ENCODE assay signal across 19 cellular contexts in genomic region chr19:49559443-49559842, GRCh38. TPM values are rescaled to one million over a fixed set of nuclear protein-coding genes. Genes with fewer than 3 reads are reported as not detected.
A peak's percentile ranks its signal among the peaks of the same experiment; 100 is the strongest.
DNase-seq lines count a peak whose midpoint lies in the region; ATAC-seq, FAIRE-seq and TF ChIP-seq lines count a peak whose summit lies in the region.
"Had no signal": no experiment of that assay in that cellular context is flagged by ENCODE, and none has a peak within 500 bp of the region (broad histone marks: within the 10 kb centered on the region; RNA-seq: fewer than 3 reads in every experiment).

No MANE protein-coding gene starts in this region.

- no peak overlapping the region for H2BK15ac ChIP-seq in H1 (ENCODE audit: low read length)

- H2AFZ ChIP-seq in H1 (ENCODE audit: low read length), result no peak overlapping the region

- H2BK120ac ChIP-seq in H1 (replicated peaks; ENCODE audit: low read depth, low read length), result no peak overlapping the region

- peaks cover 84% of the 10 kb centered on the region for H3K4me1 Mint-ChIP-seq in activated CD4-positive, alpha-beta T cell treated with anti-CD3 and anti-CD28 coated beads, Interleukin-2, amount 10 ng/mL, durations not matched to agents 7 days and 5 days
- peaks cover 77% of the 10 kb centered on the region for H3K4me1 Mint-ChIP-seq in activated CD4-positive, alpha-beta memory T cell treated with anti-CD3 and anti-CD28 coated beads for 36 hours (ENCODE audit: low read depth)
- peaks cover 36% of the 10 kb centered on the region for H3K4me1 Mint-ChIP-seq in stimulated activated memory B cell treated with anti-CD40 and anti-IgM and Interleukin-4, amounts not matched to agents 10 μg/mL and 1 μg/mL and 100 μg/mL, for 72 hours

- no peak overlapping the region for H3K56ac ChIP-seq in H1 (replicated peaks; ENCODE audit: insufficient read length, low read depth, low read length)

- no peak for TF ChIP-seq EP300 in H1 (IDR thresholded peaks at IDR 0.05; ENCODE audit: borderline replicate concordance in 1 of 2, low read depth in 2 of 2, low read length in 2 of 2)

- peak overlapping the region; percentile 84 for H3K4me3 Mint-ChIP-seq in activated CD4-positive, alpha-beta T cell treated with anti-CD3 and anti-CD28 coated beads, Interleukin-2, amount 10 ng/mL, durations not matched to agents 7 days and 5 days
- H3K4me3 Mint-ChIP-seq in activated CD4-positive, alpha-beta memory T cell treated with anti-CD3 and anti-CD28 coated beads for 36 hours, result peak overlapping the region; percentile 79
- no peak overlapping the region for H3K4me3 Mint-ChIP-seq in stimulated activated memory B cell treated with anti-CD40 and anti-IgM and Interleukin-4, amounts not matched to agents 10 μg/mL and 1 μg/mL and 100 μg/mL, for 72 hours
- H3K4me3 Mint-ChIP-seq: dendritic cell treated with granulocyte-macrophage colony-stimulating factor and Interleukin-4, amounts not matched to agents 40 ng/mL and 50 ng/mL, for 4 days had no signal

- intact Hi-C loops in activated CD4-positive, alpha-beta memory T cell treated with anti-CD3 and anti-CD28 coated beads for 36 hours (cut with micrococcal nuclease), result loop anchor here (5.0 kb wide), 1 partner anchor 208 kb away; the partner anchor contains the start of gene AP2A1

- no peak overlapping the region for H3K18ac ChIP-seq in H1 (ENCODE audit: extremely low read depth, low read length)

- TF ChIP-seq CTCF in H1 (IDR thresholded peaks at IDR 0.05; ENCODE audit: control extremely low read depth in 1 of 3, insufficient read depth in 1 of 3, low read depth in 1 of 3, low read length in 3 of 3), result no peak

- no peak overlapping the region for H3K23ac ChIP-seq in H1 (ENCODE audit: insufficient read length)

- CTCF ChIA-PET in activated CD4-positive, alpha-beta T cell treated with anti-CD3 and anti-CD28 coated beads, Interleukin-2, amount 10 ng/mL, durations not matched to agents 7 days and 5 days (lab: Charles Lee), result interaction anchor here (0.8 to 9.7 kb wide), 9 partner anchors 10 to 116 kb away, joined by 3 to 95 read pairs (median 5); partner anchors contain the start of gene FLT3LG
- CTCF ChIA-PET in activated CD4-positive, alpha-beta memory T cell treated with anti-CD3 and anti-CD28 coated beads for 36 hours (lab: Charles Lee), result interaction anchor here (0.9 to 10.8 kb wide), 4 partner anchors 11 to 119 kb away, joined by 3 to 108 read pairs (median 34); no protein-coding TSS in a partner anchor
- CTCF ChIA-PET in H1 (lab: Charles Lee; ENCODE audit: partially characterized antibody), result interaction anchor here (0.7 to 18.1 kb wide), 13 partner anchors 13 to 86 kb away, joined by 3 to 240 read pairs (median 7); partner anchors contain the start of gene FLT3LG

- no peak for FAIRE-seq in H1 (lab: Jason Lieb, UNC)

- no peak overlapping the region for H2BK5ac ChIP-seq in H1 (ENCODE audit: low read depth, low read length)

- POLR2A ChIA-PET in activated CD4-positive, alpha-beta T cell treated with anti-CD3 and anti-CD28 coated beads, Interleukin-2, amount 10 ng/mL, durations not matched to agents 7 days and 5 days (lab: Charles Lee), result interaction anchor here (1.6 kb wide), 1 partner anchor 10 kb away, joined by 11 read pairs; no protein-coding TSS in a partner anchor
- POLR2A ChIA-PET in activated CD4-positive, alpha-beta memory T cell treated with anti-CD3 and anti-CD28 coated beads for 36 hours (lab: Charles Lee), result interaction anchor here (1.3 to 1.4 kb wide), 3 partner anchors 20 to 310 kb away, joined by 3 to 5 read pairs (median 3); no protein-coding TSS in a partner anchor
- POLR2A ChIA-PET in H1 (lab: Charles Lee; ENCODE audit: partially characterized antibody), result interaction anchor here (1.2 to 5.5 kb wide), 5 partner anchors 9 to 117 kb away, joined by 3 to 44 read pairs (median 7); partner anchors contain the start of genes NOSIP and PRRG2

- H3K79me1 ChIP-seq in H1 (ENCODE audit: low read depth, low read length), result peaks cover 4% of the 10 kb centered on the region; the same call in 1 of the 2 replicates

- H3K27me3 ChIP-seq in H1 (replicated peaks in 1 of 4; ENCODE audit: control insufficient read depth in 3 of 4, extremely low read depth in 1 of 4, insufficient read depth in 3 of 4, low read length in 3 of 4), result no peaks in the 10 kb centered on the region; a peak in 2 of 7 replicates
- H3K27me3 ChIP-seq: uterus had no signal

- H3K4ac ChIP-seq in H1 (replicated peaks; ENCODE audit: insufficient read length, low read depth, low read length), result no peak overlapping the region

- no peak overlapping the region for H4K5ac ChIP-seq in H1 (ENCODE audit: insufficient read length, low read depth, low read length)

- no peak for DNase-seq in activated CD4-positive, alpha-beta T cell treated with anti-CD3 and anti-CD28 coated beads, Interleukin-2, amount 10 ng/mL, durations not matched to agents 7 days and 5 days
- no peak for DNase-seq in activated CD4-positive, alpha-beta T cell treated with anti-CD3 and anti-CD28 coated beads for 48 hours
- no peak for DNase-seq in activated CD4-positive, alpha-beta memory T cell treated with anti-CD3 and anti-CD28 coated beads for 36 hours
- DNase-seq in H1 (ENCODE audit: low read depth in 1 of 2, low spot score in 2 of 2) (no peak), UCSD-AML1 (lab: John Stamatoyannopoulos, UW; ENCODE audit: unreplicated experiment) (no peak)
- DNase-seq: Caco-2; left cardiac atrium; NCI-H2081 treated with DMSO at 0.1 percent for 48 hours; NCI-H774; retina; stimulated activated CD8-positive, alpha-beta memory T cell treated with anti-CD3 and anti-CD28 coated beads, Interleukin-4, amount 100 ng/mL, for 48 hours; uterus had no signal

- peaks cover 6% of the 10 kb centered on the region for H3K23me2 ChIP-seq in H1 (ENCODE audit: low read depth, low read length)

- peaks cover 0 to 34% (median 11%) of the 10 kb centered on the region in 4 experiments; a peak in 4 of 8 replicates for H3K36me3 ChIP-seq in H1 (ENCODE audit: control insufficient read depth in 2 of 4, insufficient read depth in 4 of 4, low read length in 3 of 4)
- H3K36me3 ChIP-seq: uterus had no signal

- ATAC-seq in stimulated activated memory B cell treated with anti-CD40 and anti-IgM and Interleukin-4, amounts not matched to agents 10 μg/mL and 1 μg/mL and 100 μg/mL, for 72 hours, result no peak
- ATAC-seq in GM21360 (IDR thresholded peaks at IDR 0.05; ENCODE audit: unreplicated experiment) (no peak), HG02642 (IDR thresholded peaks at IDR 0.05; ENCODE audit: poor library complexity, unreplicated experiment) (no peak)
- ATAC-seq: A549 had no signal

- no peak for TF ChIP-seq RAD21 in H1 (IDR thresholded peaks at IDR 0.05 in 1 of 2, conservative IDR thresholded peaks at IDR 0.05 in 1 of 2; ENCODE audit: low read depth in 2 of 2, low read length in 2 of 2)

- TF ChIP-seq POLR2A in H1 (IDR thresholded peaks at IDR 0.05; ENCODE audit: control extremely low read depth in 1 of 2, low read depth in 2 of 2, low read length in 2 of 2), result no peak

- H2BK12ac ChIP-seq in H1 (ENCODE audit: low read depth, low read length), result 0 out of 2 replicates have a peak overlapping the region, but pooled peaks have one; percentile 9

- peaks cover 0 to 13% of the 10 kb centered on the region in 2 experiments for H4K20me1 ChIP-seq in H1 (replicated peaks in 1 of 2; ENCODE audit: control insufficient read depth in 1 of 2, insufficient read depth in 2 of 2, low read length in 2 of 2)

- no peaks in the 10 kb centered on the region for H3K27me3 Mint-ChIP-seq in activated CD4-positive, alpha-beta T cell treated with anti-CD3 and anti-CD28 coated beads, Interleukin-2, amount 10 ng/mL, durations not matched to agents 7 days and 5 days
- H3K27me3 Mint-ChIP-seq in activated CD4-positive, alpha-beta memory T cell treated with anti-CD3 and anti-CD28 coated beads for 36 hours, result no peaks in the 10 kb centered on the region
- no peaks in the 10 kb centered on the region for H3K27me3 Mint-ChIP-seq in stimulated activated memory B cell treated with anti-CD40 and anti-IgM and Interleukin-4, amounts not matched to agents 10 μg/mL and 1 μg/mL and 100 μg/mL, for 72 hours
- H3K27me3 Mint-ChIP-seq: dendritic cell treated with granulocyte-macrophage colony-stimulating factor and Interleukin-4, amounts not matched to agents 40 ng/mL and 50 ng/mL, for 4 days had no signal

- H2BK20ac ChIP-seq in H1 (ENCODE audit: low read length), result no peak overlapping the region

- peaks cover 5 to 22% (median 14%) of the 10 kb centered on the region in 4 experiments for H3K4me1 ChIP-seq in H1 (replicated peaks in 1 of 4; ENCODE audit: control insufficient read depth in 3 of 4, insufficient read depth in 4 of 4, low read length in 3 of 4)
- H3K4me1 ChIP-seq: A549, uterus had no signal

- H3K27ac ChIP-seq in H1 (ENCODE audit: low read depth, low read length), result no peak overlapping the region
- H3K27ac ChIP-seq: A549, uterus had no signal

- peaks cover 70% of the 10 kb centered on the region for H3K36me3 Mint-ChIP-seq in activated CD4-positive, alpha-beta T cell treated with anti-CD3 and anti-CD28 coated beads, Interleukin-2, amount 10 ng/mL, durations not matched to agents 7 days and 5 days (ENCODE audit: low read depth)
- H3K36me3 Mint-ChIP-seq in activated CD4-positive, alpha-beta memory T cell treated with anti-CD3 and anti-CD28 coated beads for 36 hours, result peaks cover 41% of the 10 kb centered on the region
- peaks cover 47% of the 10 kb centered on the region for H3K36me3 Mint-ChIP-seq in stimulated activated memory B cell treated with anti-CD40 and anti-IgM and Interleukin-4, amounts not matched to agents 10 μg/mL and 1 μg/mL and 100 μg/mL, for 72 hours

- no peaks in the 10 kb centered on the region for H3K9me3 Mint-ChIP-seq in activated CD4-positive, alpha-beta T cell treated with anti-CD3 and anti-CD28 coated beads, Interleukin-2, amount 10 ng/mL, durations not matched to agents 7 days and 5 days
- no peaks in the 10 kb centered on the region for H3K9me3 Mint-ChIP-seq in activated CD4-positive, alpha-beta memory T cell treated with anti-CD3 and anti-CD28 coated beads for 36 hours
- H3K9me3 Mint-ChIP-seq in stimulated activated memory B cell treated with anti-CD40 and anti-IgM and Interleukin-4, amounts not matched to agents 10 μg/mL and 1 μg/mL and 100 μg/mL, for 72 hours, result no peaks in the 10 kb centered on the region
- H3K9me3 Mint-ChIP-seq: dendritic cell treated with granulocyte-macrophage colony-stimulating factor and Interleukin-4, amounts not matched to agents 40 ng/mL and 50 ng/mL, for 4 days had no signal

- no peak overlapping the region for H2AK5ac ChIP-seq in H1 (ENCODE audit: low read depth, low read length)

- H3K4me3 ChIP-seq in H1 (ENCODE audit: extremely low read depth in 1 of 4, insufficient read depth in 2 of 4, low read depth in 3 of 4, low read length in 4 of 4), result no peak overlapping the region
- H3K4me3 ChIP-seq: A549, uterus had no signal

- WGBS in H1 (ENCODE audit: extremely low coverage in 1 of 2, insufficient coverage in 1 of 2, insufficient read length in 1 of 2, insufficient replicate concordance in 2 of 2, low coverage in 1 of 2, low lambda C conversion rate in 2 of 2, missing lambda C conversion rate in 1 of 2), 2 experiments, result 91% methylated on average over 3 of the region's 3 CpGs; no CpG with 5 or more reads in 1 of the 2 experiments

- no peak overlapping the region for H3K9ac ChIP-seq in H1 (replicated peaks in 1 of 4; ENCODE audit: extremely low read depth in 1 of 4, low read depth in 3 of 4, low read length in 3 of 4)

- H3K14ac ChIP-seq in H1 (ENCODE audit: insufficient read length), result no peak overlapping the region

- no peak overlapping the region for H3K4me2 ChIP-seq in H1 (ENCODE audit: insufficient read depth in 1 of 2, low read depth in 2 of 2, low read length in 2 of 2)
- H3K4me2 ChIP-seq: A549 had no signal

- H4K91ac ChIP-seq in H1 (replicated peaks; ENCODE audit: insufficient read length, low read length), result no peak overlapping the region

- no peak overlapping the region for H4K8ac ChIP-seq in H1 (ENCODE audit: extremely low read depth, insufficient read depth, low read length)

- peak overlapping the region; percentile 94 for H3K27ac Mint-ChIP-seq in activated CD4-positive, alpha-beta T cell treated with anti-CD3 and anti-CD28 coated beads, Interleukin-2, amount 10 ng/mL, durations not matched to agents 7 days and 5 days
- peak overlapping the region; percentile 90 for H3K27ac Mint-ChIP-seq in activated CD4-positive, alpha-beta memory T cell treated with anti-CD3 and anti-CD28 coated beads for 36 hours
- peak overlapping the region; percentile 70 for H3K27ac Mint-ChIP-seq in stimulated activated memory B cell treated with anti-CD40 and anti-IgM and Interleukin-4, amounts not matched to agents 10 μg/mL and 1 μg/mL and 100 μg/mL, for 72 hours
- H3K27ac Mint-ChIP-seq: dendritic cell treated with granulocyte-macrophage colony-stimulating factor and Interleukin-4, amounts not matched to agents 40 ng/mL and 50 ng/mL, for 4 days had no signal

- peaks cover 0 to 8% of the 10 kb centered on the region in 2 experiments; a peak in 2 of 4 replicates for H3K79me2 ChIP-seq in H1 (ENCODE audit: control insufficient read depth in 1 of 2, insufficient read depth in 2 of 2, low read length in 2 of 2)

- no peaks in the 10 kb centered on the region for H3K9me3 ChIP-seq in H1 (ENCODE audit: insufficient read depth in 2 of 2, low read depth in 1 of 2, low read length in 1 of 2)
- H3K9me3 ChIP-seq: A549, Caco-2, uterus had no signal

RNA-seq across cellular contexts. Expression of gene NOSIP, which starts 20.9 kb away (rescaled TPM):
- 100 to 1,000 TPM; 288 TPM for total RNA-seq in activated CD4-positive, alpha-beta T cell treated with anti-CD3 and anti-CD28 coated beads, Interleukin-2, amount 10 ng/mL, durations not matched to agents 7 days and 5 days
- total RNA-seq in activated CD4-positive, alpha-beta memory T cell treated with anti-CD3 and anti-CD28 coated beads for 36 hours, result 10 to 100 TPM; 80.3 to 84.3 TPM
- 85.1 and 93.8 TPM in 2 replicates for total RNA-seq in H1 (2021; fragmentation: NEBNext Ultra II Directional; extraction: Animal tissue kit (Norgen Biotek cat#: 25700))
- polyA plus RNA-seq in H1 (2011; rRNA removed), result 192 and 254 TPM in 2 replicates
- 176 TPM for polyA plus RNA-seq in H1 (2011; cell fraction: cytosol; rRNA removed)
- polyA plus RNA-seq in H1 (2011; cell fraction: nucleus; rRNA removed), result 194 TPM
- polyA plus RNA-seq in H1 (2012, experiment 1 of 2), result 110 to 131 TPM (median 125 TPM) in 4 replicates
- 159 TPM for polyA plus RNA-seq in H1 (2012, experiment 2 of 2)
- 52.7 TPM for polyA plus RNA-seq in H1 (2013, experiment 1 of 2)
- polyA plus RNA-seq in H1 (2013, experiment 2 of 2), result 50.1 TPM
- 67.6 and 81.3 TPM in 2 replicates for polyA minus RNA-seq in H1 (2011; rRNA and poly(A)+ RNA removed)
- 69.6 TPM for polyA minus RNA-seq in H1 (2011; cell fraction: cytosol; rRNA and poly(A)+ RNA removed)
- 59.9 TPM for polyA minus RNA-seq in H1 (2011; cell fraction: nucleus; rRNA and poly(A)+ RNA removed)

RNA-seq across cellular contexts. Expression of gene PRRG2, which starts 21.7 kb away (rescaled TPM):
- 1 to 10 TPM; 1.1 TPM for total RNA-seq in activated CD4-positive, alpha-beta T cell treated with anti-CD3 and anti-CD28 coated beads, Interleukin-2, amount 10 ng/mL, durations not matched to agents 7 days and 5 days
- total RNA-seq in activated CD4-positive, alpha-beta memory T cell treated with anti-CD3 and anti-CD28 coated beads for 36 hours, result 1 to 10 TPM in 1 of 2 experiments, under 1 TPM in 1; 0.85 to 1.5 TPM
- total RNA-seq in H1 (2021; fragmentation: NEBNext Ultra II Directional; extraction: Animal tissue kit (Norgen Biotek cat#: 25700)), result 4.1 and 5.7 TPM in 2 replicates
- polyA plus RNA-seq in H1 (2011; rRNA removed), result 5.6 and 6.3 TPM in 2 replicates
- 6.0 TPM for polyA plus RNA-seq in H1 (2011; cell fraction: cytosol; rRNA removed)
- 6.0 TPM for polyA plus RNA-seq in H1 (2011; cell fraction: nucleus; rRNA removed)
- 3.9 to 5.8 TPM (median 4.4 TPM) in 4 replicates for polyA plus RNA-seq in H1 (2012, experiment 1 of 2)
- polyA plus RNA-seq in H1 (2012, experiment 2 of 2), result 6.8 TPM
- polyA plus RNA-seq in H1 (2013, experiment 1 of 2), result 6.7 TPM
- polyA plus RNA-seq in H1 (2013, experiment 2 of 2), result 8.3 TPM
- polyA minus RNA-seq in H1 (2011; rRNA and poly(A)+ RNA removed), result 2.1 and 3.6 TPM in 2 replicates
- 1.9 TPM for polyA minus RNA-seq in H1 (2011; cell fraction: cytosol; rRNA and poly(A)+ RNA removed)
- 6.6 TPM for polyA minus RNA-seq in H1 (2011; cell fraction: nucleus; rRNA and poly(A)+ RNA removed)
- total RNA-seq: G401 had no signal

RNA-seq across cellular contexts. Expression of gene PRR12, which starts 31.5 kb away (rescaled TPM):
- 10 to 100 TPM; 41.5 to 45.9 TPM for total RNA-seq in activated CD4-positive, alpha-beta T cell treated with anti-CD3 and anti-CD28 coated beads, Interleukin-2, amount 10 ng/mL, durations not matched to agents 7 days and 5 days
- 10 to 100 TPM; 19.9 to 22.4 TPM for total RNA-seq in activated CD4-positive, alpha-beta memory T cell treated with anti-CD3 and anti-CD28 coated beads for 36 hours
- 59.4 and 63.8 TPM in 2 replicates for total RNA-seq in H1 (2021; fragmentation: NEBNext Ultra II Directional; extraction: Animal tissue kit (Norgen Biotek cat#: 25700))
- 2.5 and 4.6 TPM in 2 replicates for polyA plus RNA-seq in H1 (2011; rRNA removed)
- 1.9 TPM for polyA plus RNA-seq in H1 (2011; cell fraction: cytosol; rRNA removed)
- 11.4 TPM for polyA plus RNA-seq in H1 (2011; cell fraction: nucleus; rRNA removed)
- polyA plus RNA-seq in H1 (2012, experiment 1 of 2), result 25.7 to 40.3 TPM (median 34.3 TPM) in 4 replicates
- polyA plus RNA-seq in H1 (2012, experiment 2 of 2), result 22.2 TPM
- 23.0 TPM for polyA plus RNA-seq in H1 (2013, experiment 1 of 2)
- 21.2 TPM for polyA plus RNA-seq in H1 (2013, experiment 2 of 2)
- polyA minus RNA-seq in H1 (2011; rRNA and poly(A)+ RNA removed), result 2.5 and 2.8 TPM in 2 replicates
- polyA minus RNA-seq in H1 (2011; cell fraction: cytosol; rRNA and poly(A)+ RNA removed), result 15.9 TPM
- polyA minus RNA-seq in H1 (2011; cell fraction: nucleus; rRNA and poly(A)+ RNA removed), result 10.8 TPM

RNA-seq across cellular contexts. Expression of gene RCN3, which starts 31.6 kb away (rescaled TPM):
- total RNA-seq in activated CD4-positive, alpha-beta T cell treated with anti-CD3 and anti-CD28 coated beads, Interleukin-2, amount 10 ng/mL, durations not matched to agents 7 days and 5 days, result 1 to 10 TPM; 4.2 TPM
- total RNA-seq in activated CD4-positive, alpha-beta memory T cell treated with anti-CD3 and anti-CD28 coated beads for 36 hours, result 1 to 10 TPM; 6.3 to 6.5 TPM
- total RNA-seq in H1 (2021; fragmentation: NEBNext Ultra II Directional; extraction: Animal tissue kit (Norgen Biotek cat#: 25700)), result 18.9 and 19.5 TPM in 2 replicates
- 5.8 and 9.4 TPM in 2 replicates for polyA plus RNA-seq in H1 (2011; rRNA removed)
- polyA plus RNA-seq in H1 (2011; cell fraction: cytosol; rRNA removed), result 4.5 TPM
- polyA plus RNA-seq in H1 (2011; cell fraction: nucleus; rRNA removed), result 12.0 TPM
- 7.5 to 13.8 TPM (median 11.7 TPM) in 4 replicates for polyA plus RNA-seq in H1 (2012, experiment 1 of 2)
- polyA plus RNA-seq in H1 (2012, experiment 2 of 2), result 13.0 TPM
- 24.8 TPM for polyA plus RNA-seq in H1 (2013, experiment 1 of 2)
- 27.4 TPM for polyA plus RNA-seq in H1 (2013, experiment 2 of 2)
- polyA minus RNA-seq in H1 (2011; rRNA and poly(A)+ RNA removed), result 0.69 and 0.83 TPM in 2 replicates
- 1.9 TPM for polyA minus RNA-seq in H1 (2011; cell fraction: cytosol; rRNA and poly(A)+ RNA removed)
- polyA minus RNA-seq in H1 (2011; cell fraction: nucleus; rRNA and poly(A)+ RNA removed), result 3.3 TPM
- total RNA-seq: MCF 10A had no signal

RNA-seq across cellular contexts. Expression of gene FCGRT, which starts 47.0 kb away (rescaled TPM):
- total RNA-seq in activated CD4-positive, alpha-beta T cell treated with anti-CD3 and anti-CD28 coated beads, Interleukin-2, amount 10 ng/mL, durations not matched to agents 7 days and 5 days, result 10 to 100 TPM; 25.0 to 27.4 TPM
- total RNA-seq in activated CD4-positive, alpha-beta memory T cell treated with anti-CD3 and anti-CD28 coated beads for 36 hours, result 10 to 100 TPM; 13.2 to 17.2 TPM
- 43.4 and 46.5 TPM in 2 replicates for total RNA-seq in H1 (2021; fragmentation: NEBNext Ultra II Directional; extraction: Animal tissue kit (Norgen Biotek cat#: 25700))
- polyA plus RNA-seq in H1 (2011; rRNA removed), result 41.2 and 66.7 TPM in 2 replicates
- polyA plus RNA-seq in H1 (2011; cell fraction: cytosol; rRNA removed), result 29.0 TPM
- polyA plus RNA-seq in H1 (2011; cell fraction: nucleus; rRNA removed), result 104 TPM
- polyA plus RNA-seq in H1 (2012, experiment 1 of 2), result 31.3 to 51.7 TPM (median 47.2 TPM) in 4 replicates
- polyA plus RNA-seq in H1 (2012, experiment 2 of 2), result 38.5 TPM
- polyA plus RNA-seq in H1 (2013, experiment 1 of 2), result 52.8 TPM
- 53.7 TPM for polyA plus RNA-seq in H1 (2013, experiment 2 of 2)
- 12.9 and 13.9 TPM in 2 replicates for polyA minus RNA-seq in H1 (2011; rRNA and poly(A)+ RNA removed)
- 15.7 TPM for polyA minus RNA-seq in H1 (2011; cell fraction: cytosol; rRNA and poly(A)+ RNA removed)
- polyA minus RNA-seq in H1 (2011; cell fraction: nucleus; rRNA and poly(A)+ RNA removed), result 12.3 TPM
- total RNA-seq: MCF 10A had no signal
